In genomic region chr3:195758721-195759353, GRCh38 we compare ENCODE assay signal across 27 cellular contexts. TPM values are rescaled to one million over a fixed set of nuclear protein-coding genes. Genes with fewer than 3 reads are reported as not detected.
DNase-seq lines count a peak whose midpoint lies in the region; ATAC-seq, FAIRE-seq and TF ChIP-seq lines count a peak whose summit lies in the region.
"Had no signal": no experiment of that assay in that cellular context is flagged by ENCODE, and none has a peak within 500 bp of the region (broad histone marks: within the 10 kb centered on the region; RNA-seq: fewer than 3 reads in every experiment).

No MANE protein-coding gene starts in this region.

- H3K27ac ChIP-seq in SJCRH30: no peak overlapping the region
- H3K27ac ChIP-seq in spleen: no peak overlapping the region
- H3K27ac ChIP-seq: GM23248, RWPE1 had no signal

- H3K9me3 ChIP-seq in SJCRH30 (replicated peaks) (no peaks in the 10 kb centered on the region), spleen (no peaks in the 10 kb centered on the region)

- H3K4me1 ChIP-seq in SJCRH30 (0 out of 2 replicates have a peak, but pooled peaks cover 3% of the 10 kb centered on the region), spleen (peaks cover 0 to 36% (median 20%) of the 10 kb centered on the region in 6 donors)

- WGBS in spleen, 5 donors: 81 to 87% (median 83%) methylated on average over 19 of the region's 19 CpGs

- ATAC-seq in GM19351 (IDR thresholded peaks at IDR 0.05; ENCODE audit: unreplicated experiment): no peak
- ATAC-seq: HepG2 had no signal

- H3K4me3 ChIP-seq in SJCRH30 (no peak overlapping the region), spleen (no peak overlapping the region)
- H3K4me3 ChIP-seq: GM23248 had no signal

- peak; percentile 5 for DNase-seq in D721Med (ENCODE audit: insufficient read length, low spot score)
- peak; percentile 16 to 26 for DNase-seq in SJCRH30
- no peak for DNase-seq in neural crest cell (ENCODE audit: low read depth, low spot score)
- DNase-seq in spleen: peak; percentile 28
- DNase-seq in GM10266 (ENCODE audit: extremely low spot score): no peak
- no peak for DNase-seq in urothelium cell line (ENCODE audit: low spot score)
- DNase-seq: Calu3, DMS153, DND-41, GM23248, H9, Kasumi-1, MV-4-11, NCI-H1105 treated with DMSO at 0.1 percent for 48 hours, NCI-H146, NCI-H2029, NCI-H526 treated with DMSO at 0.1 percent for 48 hours, SHP77 had no signal

- peaks cover 12% of the 10 kb centered on the region for H3K27me3 Mint-ChIP-seq in neural crest cell (ENCODE audit: low read depth)

- no peak for TF ChIP-seq POLR2A in spleen (IDR thresholded peaks at IDR 0.05)

- FAIRE-seq in D721Med (lab: Jason Lieb, UNC) (no peak), urothelium cell line (lab: Jason Lieb, UNC) (no peak)
- FAIRE-seq: GM18507, HepG2 had no signal

- H3K36me3 Mint-ChIP-seq in neural crest cell (ENCODE audit: low read depth): no peaks in the 10 kb centered on the region

- H3K36me3 ChIP-seq in SJCRH30: no peaks in the 10 kb centered on the region
- no peaks in the 10 kb centered on the region for H3K36me3 ChIP-seq in spleen

- peaks cover 3% of the 10 kb centered on the region for H3K4me1 Mint-ChIP-seq in neural crest cell

- H3K4me3 Mint-ChIP-seq in neural crest cell: no peak overlapping the region
- H3K4me3 Mint-ChIP-seq: H9 had no signal

- TF ChIP-seq CTCF in D721Med (IDR thresholded peaks at IDR 0.05; ENCODE audit: insufficient read depth, missing control alignments): no peak
- TF ChIP-seq CTCF in neural crest cell (conservative IDR thresholded peaks at IDR 0.05): no peak
- no peak for TF ChIP-seq CTCF in spleen (IDR thresholded peaks at IDR 0.05 in 8 of 11, conservative IDR thresholded peaks at IDR 0.05 in 3 of 11)
- TF ChIP-seq CTCF in GM10266 (IDR thresholded peaks at IDR 0.05; ENCODE audit: control insufficient read depth, insufficient read depth, low read depth, missing control alignments): no peak

- H3K9me3 Mint-ChIP-seq in neural crest cell: no peaks in the 10 kb centered on the region
- H3K9me3 Mint-ChIP-seq: H9 had no signal

- H3K27me3 ChIP-seq in SJCRH30 (no peaks in the 10 kb centered on the region), spleen (replicated peaks in 1 of 7) (peaks cover 0 to 82% (median 23%) of the 10 kb centered on the region in 7 donors)

- intact Hi-C loops in spleen (cut with DNase I; ENCODE audit: low total_unique reads): no loop called here

- H3K27ac Mint-ChIP-seq in neural crest cell (ENCODE audit: unreplicated experiment): peak overlapping the region; percentile 21

RNA-seq across cellular contexts. Expression of gene MUC20, which starts 38.1 kb away (rescaled TPM):
- total RNA-seq in SJCRH30 (2014; rRNA removed; shearing (Covaris generic)): not detected in 2 replicates
- total RNA-seq in neural crest cell (2.3 and 3.0 TPM in 2 replicates), spleen (10 to 100 TPM in 1 of 7 donors, 1 to 10 TPM in 6; 1.8 to 13.6 (median 3.2) TPM)
- 1 to 10 TPM in 2 of 3 donors, under 1 TPM in 1; 0.38 to 5.4 (median 3.3) TPM for polyA plus RNA-seq in spleen
- total RNA-seq: GM23248, H9, HT1080 had no signal
- polyA plus RNA-seq: GM23248 had no signal

RNA-seq across cellular contexts. Expression of gene MUC4, which starts 52.9 kb away (rescaled TPM):
- total RNA-seq in SJCRH30 (2014; rRNA removed; shearing (Covaris generic)): 1.1 and 1.5 TPM in 2 replicates
- total RNA-seq in neural crest cell: not detected in 2 replicates
- total RNA-seq in spleen: not detected
- polyA plus RNA-seq in spleen: under 1 TPM in 2 of 3 donors, not detected in 1; 0.02 to 0.03 TPM
- total RNA-seq: A172, GM23248, HepG2, MCF 10A, NCI-H460 had no signal
- polyA plus RNA-seq: BJ, GM23248, HepG2 had no signal

Comparison
In these comparisons a context has a peak if more than half of its experiments do, and no peak if none do; other contexts are left out.
1. DNase-seq: peak in D721Med (single experiment), SJCRH30 (2 of 2) and spleen (single experiment); none in neural crest cell (single experiment), GM10266 (single experiment) and urothelium cell line (single experiment).